ENCODE assay signal across 8 cellular contexts in the genomic region with DNA sequence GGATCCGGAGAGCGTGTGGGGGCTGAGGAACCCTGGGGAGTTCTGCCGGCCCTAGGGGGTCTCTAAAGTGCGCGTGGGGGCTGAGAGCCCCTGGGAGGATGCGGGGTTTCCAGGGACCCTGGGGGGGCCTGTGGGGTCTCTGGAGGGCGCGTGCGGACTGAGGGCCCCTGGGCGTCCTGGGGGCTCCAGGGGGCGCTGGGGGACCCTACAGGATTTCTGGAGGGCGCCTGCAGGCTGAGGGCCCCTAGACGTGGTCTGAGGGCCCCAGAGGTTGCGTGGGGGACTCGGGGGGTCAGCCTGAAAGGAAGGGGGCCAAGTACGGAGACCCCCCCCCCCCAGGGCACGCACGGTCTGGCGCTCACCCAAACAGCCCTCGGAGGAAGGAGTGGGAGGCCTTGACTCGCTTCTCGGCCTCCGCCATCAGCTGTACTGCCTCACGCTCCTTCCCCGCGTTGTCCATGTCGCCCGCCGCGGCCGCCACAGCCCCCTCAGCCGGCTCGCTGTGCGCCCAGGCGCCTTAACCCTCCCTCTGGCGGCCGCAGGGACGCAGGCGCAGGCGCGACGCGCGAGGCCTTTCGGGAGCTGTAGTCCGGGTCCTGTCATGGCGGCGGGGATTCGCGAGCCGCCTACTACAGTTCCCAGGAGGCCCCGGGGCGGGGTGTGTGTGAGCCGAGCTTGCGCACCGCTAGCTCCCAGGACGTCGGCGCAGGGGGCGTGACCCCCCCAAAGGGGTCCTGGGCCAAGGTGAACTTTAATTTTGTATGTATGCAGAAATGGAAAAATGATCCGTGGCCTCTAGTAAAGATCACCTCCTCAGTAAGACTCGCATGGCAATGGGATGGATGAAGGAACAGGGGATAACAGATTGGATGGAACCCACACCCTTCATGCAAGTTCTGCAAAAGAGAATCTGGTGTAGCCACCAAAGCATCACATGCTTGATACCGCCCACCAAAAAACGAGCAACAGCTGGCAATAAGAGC.
DNase-seq lines count a peak whose midpoint lies in the region; ATAC-seq and TF ChIP-seq lines count a peak whose summit lies in the region.

A gene (minus strand): TSS at position 546 of the 983 bp plus-strand sequence. CDS start 86 bp downstream, at position 460.

- TF ChIP-seq CTCF in retinal pigment epithelial cell (conservative IDR thresholded peaks at IDR 0.05; ENCODE audit: low read depth, low read length), result peak; percentile 32

- H3K4me3 ChIP-seq in retinal pigment epithelial cell (ENCODE audit: low read length), result peak within 1 kb of the TSS; percentile 87

- DNase-seq in 8988T (peak; percentile 82), NCI-H2081 (lab: John Stamatoyannopoulos, UW) (peak; percentile 94), T-helper 9 cell (peak; percentile 92), astrocyte of the hippocampus (ENCODE audit: low read depth, low spot score) (peak; percentile 97), hypothalamus (lab: John Stamatoyannopoulos, UW) (peak; percentile 65 to 98 (median 93)), retinal pigment epithelial cell (ENCODE audit: low read depth) (peak; percentile 64)

- ATAC-seq in GM18519 (IDR thresholded peaks at IDR 0.05; ENCODE audit: low FRiP score, unreplicated experiment) (peak; percentile 97), HG03045 (IDR thresholded peaks at IDR 0.05; ENCODE audit: unreplicated experiment) (peak; percentile 97)

Comparison
In these comparisons a context has a peak if more than half of its experiments do, and no peak if none do; other contexts are left out.
1. Peak in every context shown above with its lines: DNase-seq, ATAC-seq and H3K4me3 ChIP-seq.